In genomic region chr2:34242741-34243123, GRCh38 we compare ENCODE assay signal across 24 cellular contexts.
DNase-seq lines count a peak whose midpoint lies in the region; ATAC-seq and TF ChIP-seq lines count a peak whose summit lies in the region.
"Had no signal": no experiment of that assay in that cellular context is flagged by ENCODE, and none has a peak within 500 bp of the region (broad histone marks: within the 10 kb centered on the region; RNA-seq: fewer than 3 reads in every experiment).

No MANE protein-coding gene starts in this region.

- H3K36me3 Mint-ChIP-seq in activated CD4-positive, alpha-beta memory T cell treated with anti-CD3 and anti-CD28 coated beads for 36 hours, result no peaks in the 10 kb centered on the region
- H3K36me3 Mint-ChIP-seq in type B pancreatic cell, result no peaks in the 10 kb centered on the region
- H3K36me3 Mint-ChIP-seq in CD4-positive, alpha-beta T cell (ENCODE audit: low read depth), result no peaks in the 10 kb centered on the region
- H3K36me3 Mint-ChIP-seq: CD8-positive, alpha-beta memory T cell; stimulated activated naive B cell treated with anti-CD40 and anti-IgM and Interleukin-4, amounts not matched to agents 10 μg/mL and 1 μg/mL and 100 μg/mL, for 72 hours had no signal

- H4K91ac ChIP-seq in mesenchymal stem cell (ENCODE audit: low read length), result no peak overlapping the region

- H2BK120ac ChIP-seq in mesenchymal stem cell (ENCODE audit: low read depth, low read length), result no peak overlapping the region

- H3K4me3 Mint-ChIP-seq in activated CD4-positive, alpha-beta memory T cell treated with anti-CD3 and anti-CD28 coated beads for 36 hours, result no peak overlapping the region
- no peak overlapping the region for H3K4me3 Mint-ChIP-seq in type B pancreatic cell
- no peak overlapping the region for H3K4me3 Mint-ChIP-seq in CD4-positive, alpha-beta T cell
- H3K4me3 Mint-ChIP-seq: CD8-positive, alpha-beta memory T cell; neural crest cell; stimulated activated naive B cell treated with anti-CD40 and anti-IgM and Interleukin-4, amounts not matched to agents 10 μg/mL and 1 μg/mL and 100 μg/mL, for 72 hours had no signal

- peak; percentile 41 to 68 for ATAC-seq in upper lobe of left lung (ENCODE audit: low FRiP score in 2 of 2)
- no peak for ATAC-seq in CD4-positive, alpha-beta T cell (ENCODE audit: poor library complexity)
- ATAC-seq: stimulated activated naive B cell treated with anti-CD40 and anti-IgM and Interleukin-4, amounts not matched to agents 10 μg/mL and 1 μg/mL and 100 μg/mL, for 72 hours had no signal

- H2AK5ac ChIP-seq in mesenchymal stem cell (ENCODE audit: low read length, severe bottlenecking), result no peak overlapping the region

- H2BK12ac ChIP-seq in mesenchymal stem cell (ENCODE audit: low read length in 2 of 2), result no peak overlapping the region

- H4K8ac ChIP-seq in mesenchymal stem cell (ENCODE audit: low read length), result no peak overlapping the region

- H3K4me1 ChIP-seq in mesenchymal stem cell (ENCODE audit: control insufficient read depth, insufficient read depth, low read depth, low read length) (peaks cover 5% of the 10 kb centered on the region), upper lobe of left lung (peaks cover 6 to 25% (median 15%) of the 10 kb centered on the region in 4 donors)

- no peak overlapping the region for H3K23ac ChIP-seq in mesenchymal stem cell (ENCODE audit: low read length in 2 of 2)

- H2BK5ac ChIP-seq in mesenchymal stem cell (ENCODE audit: low read depth, low read length, poor library complexity, severe bottlenecking), result peak overlapping the region; percentile 63

- no peak overlapping the region for H3K4me3 ChIP-seq in epithelial cell of proximal tubule (ENCODE audit: low read depth, low read length)
- no peak overlapping the region for H3K4me3 ChIP-seq in mesenchymal stem cell (ENCODE audit: insufficient read depth in 1 of 2, low read depth in 1 of 2, low read length in 2 of 2)
- H3K4me3 ChIP-seq in upper lobe of left lung, result no peak overlapping the region
- H3K4me3 ChIP-seq: prostate gland, testis had no signal

- H3K27me3 Mint-ChIP-seq in activated CD4-positive, alpha-beta memory T cell treated with anti-CD3 and anti-CD28 coated beads for 36 hours, result no peaks in the 10 kb centered on the region
- H3K27me3 Mint-ChIP-seq in type B pancreatic cell, result no peaks in the 10 kb centered on the region
- H3K27me3 Mint-ChIP-seq in CD4-positive, alpha-beta T cell, result no peaks in the 10 kb centered on the region
- H3K27me3 Mint-ChIP-seq: CD8-positive, alpha-beta memory T cell; stimulated activated naive B cell treated with anti-CD40 and anti-IgM and Interleukin-4, amounts not matched to agents 10 μg/mL and 1 μg/mL and 100 μg/mL, for 72 hours had no signal

- no peak overlapping the region for H3K27ac Mint-ChIP-seq in activated CD4-positive, alpha-beta memory T cell treated with anti-CD3 and anti-CD28 coated beads for 36 hours
- no peak overlapping the region for H3K27ac Mint-ChIP-seq in type B pancreatic cell
- H3K27ac Mint-ChIP-seq in CD4-positive, alpha-beta T cell, result no peak overlapping the region
- H3K27ac Mint-ChIP-seq: CD8-positive, alpha-beta memory T cell; stimulated activated naive B cell treated with anti-CD40 and anti-IgM and Interleukin-4, amounts not matched to agents 10 μg/mL and 1 μg/mL and 100 μg/mL, for 72 hours had no signal

- no peak overlapping the region for H3K9ac ChIP-seq in mesenchymal stem cell (ENCODE audit: low read length)

- no peak overlapping the region for H3K18ac ChIP-seq in mesenchymal stem cell (ENCODE audit: low read depth in 1 of 2, low read length in 2 of 2)

- peak overlapping the region; percentile 10 for H3K4me2 ChIP-seq in mesenchymal stem cell (ENCODE audit: low read length, poor library complexity, severe bottlenecking)

- no peaks in the 10 kb centered on the region for H3K36me3 ChIP-seq in mesenchymal stem cell (ENCODE audit: control insufficient read depth in 1 of 2, insufficient read depth in 2 of 2, low read depth in 1 of 2, low read length in 2 of 2)
- no peaks in the 10 kb centered on the region for H3K36me3 ChIP-seq in upper lobe of left lung
- H3K36me3 ChIP-seq: prostate gland had no signal

- CTCF ChIA-PET in activated CD4-positive, alpha-beta memory T cell treated with anti-CD3 and anti-CD28 coated beads for 36 hours (lab: Charles Lee), result no interaction called here
- CTCF ChIA-PET in CD4-positive, alpha-beta T cell (lab: Charles Lee), result no interaction called here

- no peak overlapping the region for H3K4ac ChIP-seq in mesenchymal stem cell (ENCODE audit: low read depth in 1 of 2, low read length in 2 of 2)

- no peak for TF ChIP-seq CTCF in epithelial cell of proximal tubule (conservative IDR thresholded peaks at IDR 0.05; ENCODE audit: low read depth, low read length)
- no peak for TF ChIP-seq CTCF in upper lobe of left lung (IDR thresholded peaks at IDR 0.05)
- no peak for TF ChIP-seq CTCF in type B pancreatic cell (conservative IDR thresholded peaks at IDR 0.05)
- TF ChIP-seq CTCF in CD4-positive, alpha-beta T cell (IDR thresholded peaks at IDR 0.05), result no peak

- H3K4me1 Mint-ChIP-seq in activated CD4-positive, alpha-beta memory T cell treated with anti-CD3 and anti-CD28 coated beads for 36 hours (ENCODE audit: low read depth), result no peaks in the 10 kb centered on the region
- no peaks in the 10 kb centered on the region for H3K4me1 Mint-ChIP-seq in type B pancreatic cell (ENCODE audit: unreplicated experiment)
- no peaks in the 10 kb centered on the region for H3K4me1 Mint-ChIP-seq in CD4-positive, alpha-beta T cell (ENCODE audit: low read depth)
- H3K4me1 Mint-ChIP-seq: CD8-positive, alpha-beta memory T cell; neural crest cell; stimulated activated naive B cell treated with anti-CD40 and anti-IgM and Interleukin-4, amounts not matched to agents 10 μg/mL and 1 μg/mL and 100 μg/mL, for 72 hours had no signal

- intact Hi-C loops in activated CD4-positive, alpha-beta memory T cell treated with anti-CD3 and anti-CD28 coated beads for 36 hours (cut with micrococcal nuclease), result no loop called here
- intact Hi-C loops in CD4-positive, alpha-beta T cell (cut with DNase I, micrococcal nuclease), result no loop called here

- peak in 3 of 4 donors; percentile 20 to 94 (median 22) for TF ChIP-seq EP300 in upper lobe of left lung (IDR thresholded peaks at IDR 0.05)

- no peak overlapping the region for H2BK15ac ChIP-seq in mesenchymal stem cell (ENCODE audit: low read depth, poor library complexity, severe bottlenecking)

- no peak overlapping the region for H3K14ac ChIP-seq in mesenchymal stem cell (ENCODE audit: low read length in 2 of 2)

- DNase-seq in NCI-H82 treated with DMSO at 0.1 percent for 48 hours (lab: John Stamatoyannopoulos, UW; ENCODE audit: unreplicated experiment) (peak; percentile 94), epithelial cell of proximal tubule (ENCODE audit: low read depth) (peak; percentile 72), mesenchymal stem cell (no peak), upper lobe of left lung (peak in 1 of 2 donors; percentile 89), type B pancreatic cell (ENCODE audit: extremely low spot score, unreplicated experiment) (no peak)
- no peak for DNase-seq in activated CD4-positive, alpha-beta memory T cell treated with anti-CD3 and anti-CD28 coated beads for 36 hours
- DNase-seq in CD4-positive, alpha-beta T cell, result no peak
- DNase-seq: activated CD4-positive, CD25-positive, alpha-beta regulatory T cell treated with anti-CD3 and anti-CD28 coated beads, Interleukin-2, amount 50 U/mL, for 72 hours; activated naive CD4-positive, alpha-beta T cell treated with Interleukin-2 at 50 U/mL for 16 hours; activated T-cell treated with anti-CD3 and anti-CD28 coated beads, Interleukin-2, amount 50 U/mL, for 1 hour; CD8-positive, alpha-beta memory T cell; erythroblast; foreskin fibroblast; HCEC 1CT; islet precursor cell; KBM-7; midbrain; NCI-H146; stimulated activated CD4-positive, alpha-beta T cell treated with anti-CD3 and anti-CD28 coated beads, Interleukin-2, amount 100 ng/mL, for 48 hours; stimulated activated naive B cell treated with anti-CD40 and anti-IgM and Interleukin-4, amounts not matched to agents 10 μg/mL and 1 μg/mL and 100 μg/mL, for 72 hours; SW 1271; testis had no signal

- TF ChIP-seq POLR2A in upper lobe of left lung (IDR thresholded peaks at IDR 0.05), result no peak

- POLR2A ChIA-PET in activated CD4-positive, alpha-beta memory T cell treated with anti-CD3 and anti-CD28 coated beads for 36 hours (lab: Charles Lee), result no interaction called here
- POLR2A ChIA-PET in CD4-positive, alpha-beta T cell (lab: Charles Lee), result no interaction called here

- no peak overlapping the region for H2AFZ ChIP-seq in mesenchymal stem cell (ENCODE audit: low read depth, low read length)

- H3K27me3 ChIP-seq in mesenchymal stem cell (ENCODE audit: control insufficient read depth in 1 of 2, insufficient read depth in 1 of 2, low read length in 2 of 2) (no peaks in the 10 kb centered on the region), upper lobe of left lung (no peaks in the 10 kb centered on the region)
- no peaks in the 10 kb centered on the region for H3K27me3 ChIP-seq in CD4-positive, alpha-beta T cell (ENCODE audit: control insufficient read depth, insufficient read depth, low read length)
- H3K27me3 ChIP-seq: testis had no signal

- peak overlapping the region; percentile 95 for H3K27ac ChIP-seq in mesenchymal stem cell (ENCODE audit: low read length, poor library complexity, severe bottlenecking)
- H3K27ac ChIP-seq in upper lobe of left lung, result peak overlapping the region; percentile 41 to 71 (median 60)
- H3K27ac ChIP-seq in CD4-positive, alpha-beta T cell (ENCODE audit: low read depth, low read length), result no peak overlapping the region
- H3K27ac ChIP-seq: prostate gland had no signal

- no peaks in the 10 kb centered on the region for H3K79me1 ChIP-seq in mesenchymal stem cell (replicated peaks; ENCODE audit: low read length, poor library complexity, severe bottlenecking)

- H3K9me3 ChIP-seq in mesenchymal stem cell (ENCODE audit: control insufficient read depth, low read length) (peaks cover 4% of the 10 kb centered on the region), upper lobe of left lung (no peaks in the 10 kb centered on the region)
- H3K9me3 ChIP-seq in CD4-positive, alpha-beta T cell (ENCODE audit: control insufficient read depth, low read length), result no peaks in the 10 kb centered on the region
- H3K9me3 ChIP-seq: prostate gland, testis had no signal

- H3K9me3 Mint-ChIP-seq in activated CD4-positive, alpha-beta memory T cell treated with anti-CD3 and anti-CD28 coated beads for 36 hours, result peaks cover 4% of the 10 kb centered on the region
- H3K9me3 Mint-ChIP-seq in type B pancreatic cell, result no peaks in the 10 kb centered on the region
- peaks cover 6% of the 10 kb centered on the region for H3K9me3 Mint-ChIP-seq in CD4-positive, alpha-beta T cell

- WGBS in mesenchymal stem cell, result 39% methylated on average over 3 of the region's 3 CpGs
- WGBS in upper lobe of left lung, 2 donors, result 27 to 48% methylated on average over 3 of the region's 3 CpGs

Comparison
In these comparisons a context has a peak if more than half of its experiments do, and no peak if none do; other contexts are left out.
1. DNase-seq: peak in NCI-H82 treated with DMSO at 0.1 percent for 48 hours (single experiment) and epithelial cell of proximal tubule (single experiment); none in mesenchymal stem cell (single experiment), activated CD4-positive, alpha-beta memory T cell treated with anti-CD3 and anti-CD28 coated beads for 36 hours (single experiment), type B pancreatic cell (single experiment) and CD4-positive, alpha-beta T cell (0 of 10).